23 cellular contexts compared by ENCODE assay signal in the genomic region with DNA sequence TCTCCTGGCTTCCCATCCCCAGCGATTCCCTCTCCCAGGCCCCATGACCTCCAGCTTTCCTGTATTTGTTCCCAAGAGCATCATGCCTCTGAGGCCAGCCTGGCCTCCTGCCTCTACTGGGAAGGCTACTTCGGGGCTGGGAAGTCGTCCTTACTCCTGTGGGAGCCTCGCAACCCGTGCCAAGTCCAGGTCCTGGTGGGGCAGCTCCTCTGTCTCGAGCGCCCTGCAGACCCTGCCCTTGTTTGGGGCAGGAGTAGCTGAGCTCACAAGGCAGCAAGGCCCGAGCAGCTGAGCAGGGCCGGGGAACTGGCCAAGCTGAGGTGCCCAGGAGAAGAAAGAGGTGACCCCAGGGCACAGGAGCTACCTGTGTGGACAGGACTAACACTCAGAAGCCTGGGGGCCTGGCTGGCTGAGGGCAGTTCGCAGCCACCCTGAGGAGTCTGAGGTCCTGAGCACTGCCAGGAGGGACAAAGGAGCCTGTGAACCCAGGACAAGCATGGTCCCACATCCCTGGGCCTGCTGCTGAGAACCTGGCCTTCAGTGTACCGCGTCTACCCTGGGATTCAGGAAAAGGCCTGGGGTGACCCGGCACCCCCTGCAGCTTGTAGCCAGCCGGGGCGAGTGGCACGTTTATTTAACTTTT. TPM values are rescaled to one million over a fixed set of nuclear protein-coding genes. Genes with fewer than 3 reads are reported as not detected.
A peak's percentile ranks its signal among the peaks of the same experiment; 100 is the strongest.
DNase-seq lines count a peak whose midpoint lies in the region; ATAC-seq and TF ChIP-seq lines count a peak whose summit lies in the region.
"Had no signal": no experiment of that assay in that cellular context is flagged by ENCODE, and none has a peak within 500 bp of the region (broad histone marks: within the 10 kb centered on the region; RNA-seq: fewer than 3 reads in every experiment).

No MANE protein-coding gene starts in this region.

- H3K79me1 ChIP-seq in neuronal stem cell (ENCODE audit: low read depth, low read length): no peaks in the 10 kb centered on the region

- no peak for TF ChIP-seq CTCF in activated CD8-positive, alpha-beta T cell treated with anti-CD3 and anti-CD28 coated beads for 36 hours (IDR thresholded peaks at IDR 0.05)
- no peak for TF ChIP-seq CTCF in CD8-positive, alpha-beta T cell (IDR thresholded peaks at IDR 0.05)
- TF ChIP-seq CTCF in endodermal cell (conservative IDR thresholded peaks at IDR 0.05): no peak

- H2BK12ac ChIP-seq in neuronal stem cell (ENCODE audit: low read length): no peak overlapping the region

- H3K27me3 Mint-ChIP-seq in activated CD8-positive, alpha-beta T cell treated with anti-CD3 and anti-CD28 coated beads, Interleukin-2, amount 10 ng/mL, durations not matched to agents 7 days and 5 days (ENCODE audit: low read depth): no peaks in the 10 kb centered on the region
- no peaks in the 10 kb centered on the region for H3K27me3 Mint-ChIP-seq in activated CD8-positive, alpha-beta T cell treated with anti-CD3 and anti-CD28 coated beads for 36 hours
- H3K27me3 Mint-ChIP-seq in CD8-positive, alpha-beta T cell (ENCODE audit: low read depth): no peaks in the 10 kb centered on the region
- peaks cover 1% of the 10 kb centered on the region for H3K27me3 Mint-ChIP-seq in endodermal cell (ENCODE audit: insufficient read depth)

- no peak overlapping the region for H4K8ac ChIP-seq in neuronal stem cell (ENCODE audit: low read depth, low read length)

- WGBS in endodermal cell (ENCODE audit: insufficient coverage in 1 of 2, insufficient read length in 1 of 2), 2 experiments: 90 to 96% methylated on average over 11 to 16 of the region's 16 CpGs
- no CpG with 5 or more reads among the region's 16 CpGs for WGBS in neuronal stem cell (ENCODE audit: extremely low coverage in 2 of 2, insufficient read length in 2 of 2, insufficient replicate concordance in 1 of 2), 2 donors

- H3K4me3 ChIP-seq in CD8-positive, alpha-beta T cell (ENCODE audit: low read depth, low read length): no peak overlapping the region
- H3K4me3 ChIP-seq in endodermal cell (ENCODE audit: low read length): no peak overlapping the region
- no peak overlapping the region for H3K4me3 ChIP-seq in neuronal stem cell (ENCODE audit: low read length in 2 of 2)
- H3K4me3 ChIP-seq: PC-9, SJSA1 had no signal

- H2AK5ac ChIP-seq in neuronal stem cell (ENCODE audit: low read depth, low read length): no peak overlapping the region

- no peak overlapping the region for H4K91ac ChIP-seq in neuronal stem cell (ENCODE audit: low read depth, low read length, poor library complexity)

- CTCF ChIA-PET in activated CD8-positive, alpha-beta T cell treated with anti-CD3 and anti-CD28 coated beads, Interleukin-2, amount 10 ng/mL, durations not matched to agents 7 days and 5 days (lab: Charles Lee): interaction anchor here (0.9 kb wide), 1 partner anchor 9 kb away, joined by 4 read pairs; no protein-coding TSS in a partner anchor
- CTCF ChIA-PET in activated CD8-positive, alpha-beta T cell treated with anti-CD3 and anti-CD28 coated beads for 36 hours (lab: Charles Lee): interaction anchor here (1.1 to 1.3 kb wide), 2 partner anchors 30 to 58 kb away, joined by 3 to 5 read pairs; no protein-coding TSS in a partner anchor
- CTCF ChIA-PET in CD8-positive, alpha-beta T cell (lab: Charles Lee): interaction anchor here (0.6 to 2.5 kb wide), 4 partner anchors 30 to 355 kb away, joined by 3 to 12 read pairs (median 4); no protein-coding TSS in a partner anchor

- H3K9me3 ChIP-seq in CD8-positive, alpha-beta T cell (ENCODE audit: low read length): no peaks in the 10 kb centered on the region
- H3K9me3 ChIP-seq in endodermal cell (ENCODE audit: control insufficient read depth, low read length) (no peaks in the 10 kb centered on the region), neuronal stem cell (replicated peaks in 1 of 2; ENCODE audit: control insufficient read depth in 2 of 2, insufficient read depth in 1 of 2, low read depth in 1 of 2, low read length in 2 of 2) (no peaks in the 10 kb centered on the region)
- H3K9me3 ChIP-seq: BE2C, SJSA1 had no signal

- H3K27me3 ChIP-seq in CD8-positive, alpha-beta T cell (ENCODE audit: insufficient read depth, low read length): no peaks in the 10 kb centered on the region
- H3K27me3 ChIP-seq in endodermal cell (ENCODE audit: control insufficient read depth, insufficient read depth, low read length, poor library complexity, severe bottlenecking) (no peaks in the 10 kb centered on the region), neuronal stem cell (ENCODE audit: control insufficient read depth in 3 of 3, insufficient read depth in 3 of 3, low read depth in 1 of 3, low read length in 3 of 3) (no peaks in the 10 kb centered on the region)
- H3K27me3 ChIP-seq: BE2C, SJSA1 had no signal

- peaks cover 12% of the 10 kb centered on the region for H3K4me1 Mint-ChIP-seq in activated CD8-positive, alpha-beta T cell treated with anti-CD3 and anti-CD28 coated beads, Interleukin-2, amount 10 ng/mL, durations not matched to agents 7 days and 5 days (ENCODE audit: low read depth)
- no peaks in the 10 kb centered on the region for H3K4me1 Mint-ChIP-seq in activated CD8-positive, alpha-beta T cell treated with anti-CD3 and anti-CD28 coated beads for 36 hours (ENCODE audit: low read depth)
- H3K4me1 Mint-ChIP-seq in CD8-positive, alpha-beta T cell (ENCODE audit: low read depth): peaks cover 4% of the 10 kb centered on the region
- peaks cover 10% of the 10 kb centered on the region for H3K4me1 Mint-ChIP-seq in endodermal cell

- no peak overlapping the region for H3K27ac ChIP-seq in CD8-positive, alpha-beta T cell (ENCODE audit: low read depth, low read length)
- H3K27ac ChIP-seq in endodermal cell (ENCODE audit: low read depth, low read length) (no peak overlapping the region), neuronal stem cell (replicated peaks; ENCODE audit: low read length) (no peak overlapping the region)
- H3K27ac ChIP-seq: PC-9, SJSA1 had no signal

- H2AFZ ChIP-seq in neuronal stem cell (ENCODE audit: low read length): no peak overlapping the region
- H2AFZ ChIP-seq: PC-9 had no signal

- intact Hi-C loops in activated CD8-positive, alpha-beta T cell treated with anti-CD3 and anti-CD28 coated beads for 36 hours (cut with micrococcal nuclease): no loop called here
- intact Hi-C loops in CD8-positive, alpha-beta T cell (cut with DNase I, micrococcal nuclease): no loop called here

- H3K36me3 ChIP-seq in CD8-positive, alpha-beta T cell (ENCODE audit: insufficient read depth, low read length): peaks cover 17% of the 10 kb centered on the region
- peaks cover 31% of the 10 kb centered on the region for H3K36me3 ChIP-seq in endodermal cell (ENCODE audit: control insufficient read depth, insufficient read depth, low read length)
- peaks cover 18 to 47% of the 10 kb centered on the region in 2 donors for H3K36me3 ChIP-seq in neuronal stem cell (replicated peaks in 1 of 2; ENCODE audit: control insufficient read depth in 2 of 2, insufficient read depth in 2 of 2, low read length in 2 of 2)

- no peak overlapping the region for H3K18ac ChIP-seq in neuronal stem cell (ENCODE audit: low read length)

- POLR2A ChIA-PET in activated CD8-positive, alpha-beta T cell treated with anti-CD3 and anti-CD28 coated beads, Interleukin-2, amount 10 ng/mL, durations not matched to agents 7 days and 5 days (lab: Charles Lee): no interaction called here
- POLR2A ChIA-PET in activated CD8-positive, alpha-beta T cell treated with anti-CD3 and anti-CD28 coated beads for 36 hours (lab: Charles Lee): interaction anchor here (1.0 kb wide), 2 partner anchors 9 to 33 kb away, joined by 3 read pairs; no protein-coding TSS in a partner anchor
- POLR2A ChIA-PET in CD8-positive, alpha-beta T cell (lab: Charles Lee): no interaction called here

- H3K14ac ChIP-seq in neuronal stem cell (ENCODE audit: low read length): no peak overlapping the region

- H2BK15ac ChIP-seq in neuronal stem cell (ENCODE audit: low read length): no peak overlapping the region

- no peak overlapping the region for H3K23ac ChIP-seq in neuronal stem cell (ENCODE audit: low read depth, low read length, poor library complexity)

- no peak overlapping the region for H3K4me3 Mint-ChIP-seq in activated CD8-positive, alpha-beta T cell treated with anti-CD3 and anti-CD28 coated beads, Interleukin-2, amount 10 ng/mL, durations not matched to agents 7 days and 5 days
- no peak overlapping the region for H3K4me3 Mint-ChIP-seq in activated CD8-positive, alpha-beta T cell treated with anti-CD3 and anti-CD28 coated beads for 36 hours
- no peak overlapping the region for H3K4me3 Mint-ChIP-seq in CD8-positive, alpha-beta T cell
- no peak overlapping the region for H3K4me3 Mint-ChIP-seq in endodermal cell

- H3K4me2 ChIP-seq in neuronal stem cell (ENCODE audit: insufficient read depth, low read length, poor library complexity, severe bottlenecking): no peak overlapping the region
- H3K4me2 ChIP-seq: PC-9 had no signal

- DNase-seq in activated CD8-positive, alpha-beta T cell treated with anti-CD3 and anti-CD28 coated beads, Interleukin-2, amount 10 ng/mL, durations not matched to agents 7 days and 5 days: no peak
- no peak for DNase-seq in activated CD8-positive, alpha-beta T cell treated with anti-CD3 and anti-CD28 coated beads for 36 hours
- DNase-seq in CD8-positive, alpha-beta T cell: no peak
- DNase-seq in endodermal cell (no peak), neuronal stem cell (ENCODE audit: low spot score) (no peak)
- no peak for DNase-seq in stimulated activated naive CD4-positive, alpha-beta T cell (lab: John Stamatoyannopoulos, UW)
- DNase-seq: 8988T, ACHN, BE2C, Kasumi-1, MV-4-11, NCI-H1105, NCI-H1436 treated with DMSO at 0.1 percent for 48 hours, NCI-H1930, NCI-H526 treated with DMSO at 0.1 percent for 48 hours, PC-9, Right ventricle myocardium superior had no signal

- H2BK120ac ChIP-seq in neuronal stem cell (ENCODE audit: low read depth, low read length): no peak overlapping the region

- H3K4me1 ChIP-seq in CD8-positive, alpha-beta T cell (ENCODE audit: insufficient read depth, low read length): no peaks in the 10 kb centered on the region
- H3K4me1 ChIP-seq in endodermal cell (ENCODE audit: control insufficient read depth, insufficient read depth, low read length): peaks cover 4% of the 10 kb centered on the region
- H3K4me1 ChIP-seq in neuronal stem cell (ENCODE audit: control insufficient read depth in 2 of 2, insufficient read depth in 1 of 2, low read depth in 1 of 2, low read length in 2 of 2): no peaks in the 10 kb centered on the region
- H3K4me1 ChIP-seq: BE2C, SJSA1 had no signal

- no peak overlapping the region for H2BK5ac ChIP-seq in neuronal stem cell (ENCODE audit: low read length)

- no peak for ATAC-seq in activated CD8-positive, alpha-beta T cell treated with anti-CD3 and anti-CD28 coated beads, Interleukin-2, amount 10 ng/mL, durations not matched to agents 7 days and 5 days
- no peak for ATAC-seq in activated CD8-positive, alpha-beta T cell treated with anti-CD3 and anti-CD28 coated beads for 36 hours
- no peak for ATAC-seq in CD8-positive, alpha-beta T cell
- ATAC-seq in HG02938 (IDR thresholded peaks at IDR 0.05; ENCODE audit: unreplicated experiment): no peak
- ATAC-seq in SK-N-SH treated with all-trans-retinoic acid at 6 μM for 48 hours: no peak

- H3K4ac ChIP-seq in neuronal stem cell (ENCODE audit: low read length): no peak overlapping the region

- peak overlapping the region; percentile 33 for H3K27ac Mint-ChIP-seq in activated CD8-positive, alpha-beta T cell treated with anti-CD3 and anti-CD28 coated beads, Interleukin-2, amount 10 ng/mL, durations not matched to agents 7 days and 5 days
- H3K27ac Mint-ChIP-seq in activated CD8-positive, alpha-beta T cell treated with anti-CD3 and anti-CD28 coated beads for 36 hours: no peak overlapping the region
- peak overlapping the region; percentile 45 for H3K27ac Mint-ChIP-seq in CD8-positive, alpha-beta T cell
- peak overlapping the region; percentile 58 for H3K27ac Mint-ChIP-seq in endodermal cell

- no peaks in the 10 kb centered on the region for H3K9me3 Mint-ChIP-seq in activated CD8-positive, alpha-beta T cell treated with anti-CD3 and anti-CD28 coated beads, Interleukin-2, amount 10 ng/mL, durations not matched to agents 7 days and 5 days (ENCODE audit: insufficient read depth)
- H3K9me3 Mint-ChIP-seq in activated CD8-positive, alpha-beta T cell treated with anti-CD3 and anti-CD28 coated beads for 36 hours: no peaks in the 10 kb centered on the region
- H3K9me3 Mint-ChIP-seq in CD8-positive, alpha-beta T cell: no peaks in the 10 kb centered on the region
- no peaks in the 10 kb centered on the region for H3K9me3 Mint-ChIP-seq in endodermal cell

- H3K36me3 Mint-ChIP-seq in activated CD8-positive, alpha-beta T cell treated with anti-CD3 and anti-CD28 coated beads, Interleukin-2, amount 10 ng/mL, durations not matched to agents 7 days and 5 days (ENCODE audit: low read depth): peaks cover 20% of the 10 kb centered on the region
- H3K36me3 Mint-ChIP-seq in activated CD8-positive, alpha-beta T cell treated with anti-CD3 and anti-CD28 coated beads for 36 hours (ENCODE audit: low read depth): peaks cover 24% of the 10 kb centered on the region
- H3K36me3 Mint-ChIP-seq in CD8-positive, alpha-beta T cell: peaks cover 46% of the 10 kb centered on the region
- peaks cover 25% of the 10 kb centered on the region for H3K36me3 Mint-ChIP-seq in endodermal cell (ENCODE audit: low read depth)

- H3K9ac ChIP-seq in endodermal cell (ENCODE audit: extremely low read depth, low read length, poor library complexity, severe bottlenecking) (no peak overlapping the region), neuronal stem cell (ENCODE audit: low read depth, low read length, poor library complexity) (peak overlapping the region; percentile 66)

RNA-seq across cellular contexts. Expression of gene C12orf43, which starts 14.3 kb away (rescaled TPM):
- 10 to 100 TPM; 19.0 to 23.3 TPM for total RNA-seq in activated CD8-positive, alpha-beta T cell treated with anti-CD3 and anti-CD28 coated beads, Interleukin-2, amount 10 ng/mL, durations not matched to agents 7 days and 5 days
- 10 to 100 TPM; 19.8 to 20.7 TPM for total RNA-seq in activated CD8-positive, alpha-beta T cell treated with anti-CD3 and anti-CD28 coated beads for 36 hours
- 10 to 100 TPM; 20.7 to 21.4 TPM for total RNA-seq in CD8-positive, alpha-beta T cell
- total RNA-seq in endodermal cell: 10 to 100 TPM; 21.4 to 26.8 TPM
- polyA plus RNA-seq in endodermal cell (2013, experiment 1 of 2): 16.8 TPM
- 16.8 TPM for polyA plus RNA-seq in endodermal cell (2013, experiment 2 of 2)
- polyA plus RNA-seq in neuronal stem cell (2013, experiment 1 of 2): 15.4 TPM
- polyA plus RNA-seq in neuronal stem cell (2013, experiment 2 of 2): 16.6 TPM

RNA-seq across cellular contexts. Expression of gene HNF1A, which starts 23.6 kb away (rescaled TPM):
- not detected for total RNA-seq in activated CD8-positive, alpha-beta T cell treated with anti-CD3 and anti-CD28 coated beads, Interleukin-2, amount 10 ng/mL, durations not matched to agents 7 days and 5 days
- total RNA-seq in activated CD8-positive, alpha-beta T cell treated with anti-CD3 and anti-CD28 coated beads for 36 hours: not detected
- not detected for total RNA-seq in CD8-positive, alpha-beta T cell
- under 1 TPM; 0.24 to 0.42 TPM for total RNA-seq in endodermal cell
- polyA plus RNA-seq in endodermal cell (2013, experiment 1 of 2): 0.21 TPM
- polyA plus RNA-seq in endodermal cell (2013, experiment 2 of 2): 0.12 TPM
- not detected for polyA plus RNA-seq in neuronal stem cell (2013, experiment 1 of 2)
- polyA plus RNA-seq in neuronal stem cell (2013, experiment 2 of 2): not detected
- total RNA-seq: MCF 10A, NCI-H460, PC-9, Right ventricle myocardium superior, RPMI7951, SJSA1 had no signal

RNA-seq across cellular contexts. Expression of gene OASL, which starts 37.1 kb away (rescaled TPM):
- 10 to 100 TPM; 29.2 to 33.5 TPM for total RNA-seq in activated CD8-positive, alpha-beta T cell treated with anti-CD3 and anti-CD28 coated beads, Interleukin-2, amount 10 ng/mL, durations not matched to agents 7 days and 5 days
- total RNA-seq in activated CD8-positive, alpha-beta T cell treated with anti-CD3 and anti-CD28 coated beads for 36 hours: 10 to 100 TPM; 11.1 to 11.4 TPM
- 10 to 100 TPM; 34.5 to 36.5 TPM for total RNA-seq in CD8-positive, alpha-beta T cell
- not detected for total RNA-seq in endodermal cell
- polyA plus RNA-seq in endodermal cell (2013, experiment 1 of 2): not detected
- not detected for polyA plus RNA-seq in endodermal cell (2013, experiment 2 of 2)
- not detected for polyA plus RNA-seq in neuronal stem cell (2013, experiment 1 of 2)
- polyA plus RNA-seq in neuronal stem cell (2013, experiment 2 of 2): not detected
- total RNA-seq: SJSA1 had no signal

Comparison
In these comparisons a context has a peak if more than half of its experiments do, and no peak if none do; other contexts are left out.
1. RNA of gene OASL, which starts 37.1 kb away (total RNA-seq): 34.5 to 36.5 TPM in CD8-positive, alpha-beta T cell, 29.2 to 33.5 TPM in activated CD8-positive, alpha-beta T cell treated with anti-CD3 and anti-CD28 coated beads, Interleukin-2, amount 10 ng/mL, durations not matched to agents 7 days and 5 days and 11.1 to 11.4 TPM in activated CD8-positive, alpha-beta T cell treated with anti-CD3 and anti-CD28 coated beads for 36 hours; not detected in endodermal cell; every median in the first group is over 10 times any median in the second.